In genomic region chr2:71950256-71951066, GRCh38 we compare ENCODE assay signal across 1 cellular context.
TF ChIP-seq lines count a peak whose summit lies in the region.

No MANE protein-coding gene starts in this region.

TF ChIP-seq in K562, 482 proteins besides CTCF, POLR2A, EP300 and RAD21 (continued from another document):
- TF ChIP-seq ZNF696 (CRISPR knock-in tag; conservative IDR thresholded peaks at IDR 0.05): no peak
- no peak for TF ChIP-seq ZNF280B (CRISPR knock-in tag; IDR thresholded peaks at IDR 0.05)
- no peak for TF ChIP-seq MTA3 (IDR thresholded peaks at IDR 0.05; ENCODE audit: borderline replicate concordance)
- no peak for TF ChIP-seq TGIF2 (CRISPR knock-in tag; IDR thresholded peaks at IDR 0.05)
- peak; percentile 91 for TF ChIP-seq ESRRA (IDR thresholded peaks at IDR 0.05; ENCODE audit: borderline replicate concordance, low read depth)
- TF ChIP-seq DNMT1 (IDR thresholded peaks at IDR 0.05): no peak
- no peak for TF ChIP-seq HMG20B (CRISPR knock-in tag; IDR thresholded peaks at IDR 0.05)
- TF ChIP-seq, protein P1, sequence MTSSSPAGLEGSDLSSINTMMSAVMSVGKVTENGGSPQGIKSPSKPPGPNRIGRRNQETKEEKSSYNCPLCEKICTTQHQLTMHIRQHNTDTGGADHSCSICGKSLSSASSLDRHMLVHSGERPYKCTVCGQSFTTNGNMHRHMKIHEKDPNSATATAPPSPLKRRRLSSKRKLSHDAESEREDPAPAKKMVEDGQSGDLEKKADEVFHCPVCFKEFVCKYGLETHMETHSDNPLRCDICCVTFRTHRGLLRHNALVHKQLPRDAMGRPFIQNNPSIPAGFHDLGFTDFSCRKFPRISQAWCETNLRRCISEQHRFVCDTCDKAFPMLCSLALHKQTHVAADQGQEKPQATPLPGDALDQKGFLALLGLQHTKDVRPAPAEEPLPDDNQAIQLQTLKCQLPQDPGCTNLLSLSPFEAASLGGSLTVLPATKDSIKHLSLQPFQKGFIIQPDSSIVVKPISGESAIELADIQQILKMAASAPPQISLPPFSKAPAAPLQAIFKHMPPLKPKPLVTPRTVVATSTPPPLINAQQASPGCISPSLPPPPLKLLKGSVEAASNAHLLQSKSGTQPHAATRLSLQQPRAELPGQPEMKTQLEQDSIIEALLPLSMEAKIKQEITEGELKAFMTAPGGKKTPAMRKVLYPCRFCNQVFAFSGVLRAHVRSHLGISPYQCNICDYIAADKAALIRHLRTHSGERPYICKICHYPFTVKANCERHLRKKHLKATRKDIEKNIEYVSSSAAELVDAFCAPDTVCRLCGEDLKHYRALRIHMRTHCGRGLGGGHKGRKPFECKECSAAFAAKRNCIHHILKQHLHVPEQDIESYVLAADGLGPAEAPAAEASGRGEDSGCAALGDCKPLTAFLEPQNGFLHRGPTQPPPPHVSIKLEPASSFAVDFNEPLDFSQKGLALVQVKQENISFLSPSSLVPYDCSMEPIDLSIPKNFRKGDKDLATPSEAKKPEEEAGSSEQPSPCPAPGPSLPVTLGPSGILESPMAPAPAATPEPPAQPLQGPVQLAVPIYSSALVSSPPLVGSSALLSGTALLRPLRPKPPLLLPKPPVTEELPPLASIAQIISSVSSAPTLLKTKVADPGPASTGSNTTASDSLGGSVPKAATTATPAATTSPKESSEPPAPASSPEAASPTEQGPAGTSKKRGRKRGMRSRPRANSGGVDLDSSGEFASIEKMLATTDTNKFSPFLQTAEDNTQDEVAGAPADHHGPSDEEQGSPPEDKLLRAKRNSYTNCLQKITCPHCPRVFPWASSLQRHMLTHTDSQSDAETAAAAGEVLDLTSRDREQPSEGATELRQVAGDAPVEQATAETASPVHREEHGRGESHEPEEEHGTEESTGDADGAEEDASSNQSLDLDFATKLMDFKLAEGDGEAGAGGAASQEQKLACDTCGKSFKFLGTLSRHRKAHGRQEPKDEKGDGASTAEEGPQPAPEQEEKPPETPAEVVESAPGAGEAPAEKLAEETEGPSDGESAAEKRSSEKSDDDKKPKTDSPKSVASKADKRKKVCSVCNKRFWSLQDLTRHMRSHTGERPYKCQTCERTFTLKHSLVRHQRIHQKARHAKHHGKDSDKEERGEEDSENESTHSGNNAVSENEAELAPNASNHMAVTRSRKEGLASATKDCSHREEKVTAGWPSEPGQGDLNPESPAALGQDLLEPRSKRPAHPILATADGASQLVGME (CRISPR knock-in tag; IDR thresholded peaks at IDR 0.05): no peak
- TF ChIP-seq ZNF347 (CRISPR knock-in tag; IDR thresholded peaks at IDR 0.05; ENCODE audit: low read depth): no peak
- no peak for TF ChIP-seq LARP7 (IDR thresholded peaks at IDR 0.05)
- TF ChIP-seq SMAD4 (CRISPR knock-in tag; conservative IDR thresholded peaks at IDR 0.05): 0 out of 2 replicates have a peak, but pooled peaks have one; percentile 24
- TF ChIP-seq TCF15 (CRISPR knock-in tag; IDR thresholded peaks at IDR 0.05): no peak
- TF ChIP-seq ZNF212 (CRISPR knock-in tag; IDR thresholded peaks at IDR 0.05): no peak
- no peak for TF ChIP-seq GTF2F1 (IDR thresholded peaks at IDR 0.05; ENCODE audit: low read depth, low read length)
- peak; percentile 82 for TF ChIP-seq ATF3 (IDR thresholded peaks at IDR 0.05)
- TF ChIP-seq ATF3 (CRISPR knock-in tag; conservative IDR thresholded peaks at IDR 0.05): no peak
- no peak for TF ChIP-seq ZSCAN29 (IDR thresholded peaks at IDR 0.05)
- no peak for TF ChIP-seq SMARCB1 (IDR thresholded peaks at IDR 0.05; ENCODE audit: insufficient read length, low read depth)
- no peak for TF ChIP-seq SRSF7 (optimal IDR thresholded peaks at IDR 0.05; ENCODE audit: low read depth, low read length)
- TF ChIP-seq BRF1 (IDR thresholded peaks at IDR 0.05; ENCODE audit: borderline replicate concordance, extremely low read depth, insufficient read length): no peak
- no peak for TF ChIP-seq ZNF79 (CRISPR knock-in tag; IDR thresholded peaks at IDR 0.05; ENCODE audit: low read depth)
- no peak for TF ChIP-seq YY1 (IDR thresholded peaks at IDR 0.05; ENCODE audit: borderline replicate concordance in 1 of 3, control insufficient read depth in 1 of 3, extremely low read depth in 1 of 3, insufficient read depth in 3 of 3, insufficient read length in 1 of 3, insufficient replicate concordance in 2 of 3, low read depth in 1 of 3, low read length in 2 of 3)
- TF ChIP-seq PPARD (CRISPR knock-in tag; IDR thresholded peaks at IDR 0.05): no peak
- TF ChIP-seq, protein P2, sequence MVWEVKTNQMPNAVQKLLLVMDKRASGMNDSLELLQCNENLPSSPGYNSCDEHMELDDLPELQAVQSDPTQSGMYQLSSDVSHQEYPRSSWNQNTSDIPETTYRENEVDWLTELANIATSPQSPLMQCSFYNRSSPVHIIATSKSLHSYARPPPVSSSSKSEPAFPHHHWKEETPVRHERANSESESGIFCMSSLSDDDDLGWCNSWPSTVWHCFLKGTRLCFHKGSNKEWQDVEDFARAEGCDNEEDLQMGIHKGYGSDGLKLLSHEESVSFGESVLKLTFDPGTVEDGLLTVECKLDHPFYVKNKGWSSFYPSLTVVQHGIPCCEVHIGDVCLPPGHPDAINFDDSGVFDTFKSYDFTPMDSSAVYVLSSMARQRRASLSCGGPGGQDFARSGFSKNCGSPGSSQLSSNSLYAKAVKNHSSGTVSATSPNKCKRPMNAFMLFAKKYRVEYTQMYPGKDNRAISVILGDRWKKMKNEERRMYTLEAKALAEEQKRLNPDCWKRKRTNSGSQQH (CRISPR knock-in tag; IDR thresholded peaks at IDR 0.05): no peak
- TF ChIP-seq NR2C1 (IDR thresholded peaks at IDR 0.05): no peak
- peak; percentile 77 for TF ChIP-seq NR2C1 (tag; IDR thresholded peaks at IDR 0.05)
- no peak for TF ChIP-seq MEF2A (IDR thresholded peaks at IDR 0.05; ENCODE audit: control insufficient read depth, low read depth, low read length)
- TF ChIP-seq ZNF311 (CRISPR knock-in tag; IDR thresholded peaks at IDR 0.05): no peak
- TF ChIP-seq GABPA (tag; conservative IDR thresholded peaks at IDR 0.05; ENCODE audit: low read depth): peak; percentile 42; the same call in 1 of the 2 replicates
- no peak for TF ChIP-seq HCFC1 (IDR thresholded peaks at IDR 0.05; ENCODE audit: low read depth, low read length)
- no peak for TF ChIP-seq TEAD4 (IDR thresholded peaks at IDR 0.05; ENCODE audit: low read length)
- TF ChIP-seq TEAD4 (CRISPR knock-in tag; IDR thresholded peaks at IDR 0.05; ENCODE audit: borderline replicate concordance): no peak
- no peak for TF ChIP-seq NR2C2 (CRISPR knock-in tag; IDR thresholded peaks at IDR 0.05)
- TF ChIP-seq NR2C2 (tag; IDR thresholded peaks at IDR 0.05): peak; percentile 86
- TF ChIP-seq, protein P3, sequence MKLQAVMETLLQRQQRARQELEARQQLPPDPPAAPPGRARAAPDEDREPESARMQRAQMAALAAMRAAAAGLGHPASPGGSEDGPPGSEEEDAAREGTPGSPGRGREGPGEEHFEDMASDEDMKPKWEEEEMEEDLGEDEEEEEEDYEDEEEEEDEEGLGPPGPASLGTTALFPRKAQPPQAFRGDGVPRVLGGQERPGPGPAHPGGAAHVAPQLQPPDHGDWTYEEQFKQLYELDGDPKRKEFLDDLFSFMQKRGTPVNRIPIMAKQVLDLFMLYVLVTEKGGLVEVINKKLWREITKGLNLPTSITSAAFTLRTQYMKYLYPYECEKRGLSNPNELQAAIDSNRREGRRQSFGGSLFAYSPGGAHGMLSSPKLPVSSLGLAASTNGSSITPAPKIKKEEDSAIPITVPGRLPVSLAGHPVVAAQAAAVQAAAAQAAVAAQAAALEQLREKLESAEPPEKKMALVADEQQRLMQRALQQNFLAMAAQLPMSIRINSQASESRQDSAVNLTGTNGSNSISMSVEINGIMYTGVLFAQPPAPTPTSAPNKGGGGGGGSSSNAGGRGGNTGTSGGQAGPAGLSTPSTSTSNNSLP (IDR thresholded peaks at IDR 0.05; ENCODE audit: borderline replicate concordance, low read depth, low read length): no peak
- no peak for TF ChIP-seq SIN3A (IDR thresholded peaks at IDR 0.05; ENCODE audit: borderline replicate concordance in 2 of 2, control insufficient read depth in 1 of 2, low read depth in 2 of 2, low read length in 2 of 2)
- TF ChIP-seq GTF2E2 (tag; IDR thresholded peaks at IDR 0.05): no peak
- TF ChIP-seq, protein P4, sequence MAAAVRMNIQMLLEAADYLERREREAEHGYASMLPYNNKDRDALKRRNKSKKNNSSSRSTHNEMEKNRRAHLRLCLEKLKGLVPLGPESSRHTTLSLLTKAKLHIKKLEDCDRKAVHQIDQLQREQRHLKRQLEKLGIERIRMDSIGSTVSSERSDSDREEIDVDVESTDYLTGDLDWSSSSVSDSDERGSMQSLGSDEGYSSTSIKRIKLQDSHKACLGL (CRISPR knock-in tag; IDR thresholded peaks at IDR 0.05; ENCODE audit: borderline replicate concordance, poor library complexity, severe bottlenecking): no peak
- TF ChIP-seq CC2D1A (IDR thresholded peaks at IDR 0.05): no peak
- TF ChIP-seq ZNF12 (CRISPR knock-in tag; IDR thresholded peaks at IDR 0.05): no peak
- no peak for TF ChIP-seq OTX1 (CRISPR knock-in tag; IDR thresholded peaks at IDR 0.05)
- peak; percentile 49; the same call in 1 of the 2 replicates for TF ChIP-seq ZKSCAN8 (CRISPR knock-in tag; IDR thresholded peaks at IDR 0.05)
- TF ChIP-seq THRAP3 (IDR thresholded peaks at IDR 0.05; ENCODE audit: borderline replicate concordance): no peak
- TF ChIP-seq, protein P5, sequence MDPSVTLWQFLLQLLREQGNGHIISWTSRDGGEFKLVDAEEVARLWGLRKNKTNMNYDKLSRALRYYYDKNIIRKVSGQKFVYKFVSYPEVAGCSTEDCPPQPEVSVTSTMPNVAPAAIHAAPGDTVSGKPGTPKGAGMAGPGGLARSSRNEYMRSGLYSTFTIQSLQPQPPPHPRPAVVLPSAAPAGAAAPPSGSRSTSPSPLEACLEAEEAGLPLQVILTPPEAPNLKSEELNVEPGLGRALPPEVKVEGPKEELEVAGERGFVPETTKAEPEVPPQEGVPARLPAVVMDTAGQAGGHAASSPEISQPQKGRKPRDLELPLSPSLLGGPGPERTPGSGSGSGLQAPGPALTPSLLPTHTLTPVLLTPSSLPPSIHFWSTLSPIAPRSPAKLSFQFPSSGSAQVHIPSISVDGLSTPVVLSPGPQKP (CRISPR knock-in tag; IDR thresholded peaks at IDR 0.05): no peak
- TF ChIP-seq GTF2B (IDR thresholded peaks at IDR 0.05; ENCODE audit: extremely low read depth, insufficient read length): no peak
- no peak for TF ChIP-seq MCM2 (IDR thresholded peaks at IDR 0.05; ENCODE audit: low read depth)
- no peak for TF ChIP-seq NCOR1 (IDR thresholded peaks at IDR 0.05)
- TF ChIP-seq THRB (CRISPR knock-in tag; conservative IDR thresholded peaks at IDR 0.05): 0 out of 2 replicates have a peak, but pooled peaks have one; percentile 21
- no peak for TF ChIP-seq ZNF740 (CRISPR knock-in tag; IDR thresholded peaks at IDR 0.05)
- no peak for TF ChIP-seq ZNF740 (tag; IDR thresholded peaks at IDR 0.05)
- no peak for TF ChIP-seq EHMT2 (IDR thresholded peaks at IDR 0.05)
